In the genomic region with DNA sequence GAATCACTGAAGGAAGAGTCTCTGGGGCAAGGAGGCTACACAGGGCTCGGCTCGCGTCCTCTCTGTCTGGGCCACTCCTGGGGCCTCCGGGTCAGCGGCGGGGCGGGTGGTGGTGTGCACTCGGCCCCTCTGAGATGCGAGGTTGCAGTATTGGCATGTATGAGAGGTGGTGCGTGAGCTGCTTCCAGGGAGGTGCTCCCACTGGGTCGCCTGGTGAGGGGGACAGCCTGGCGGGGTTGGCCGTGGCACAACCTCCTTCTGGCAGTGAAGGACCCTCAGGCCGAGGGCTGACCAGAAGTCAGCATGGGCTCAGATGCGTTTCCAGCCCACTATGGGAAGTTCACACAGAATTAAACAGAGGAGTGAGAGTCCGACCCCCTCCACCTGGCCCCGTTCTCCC, we compare ENCODE assay signal across 1 cellular context.
TF ChIP-seq lines count a peak whose summit lies in the region.

No MANE protein-coding gene starts in this region.

TF ChIP-seq in K562, 482 proteins besides CTCF, POLR2A, EP300 and RAD21:
- TF ChIP-seq, protein P1, sequence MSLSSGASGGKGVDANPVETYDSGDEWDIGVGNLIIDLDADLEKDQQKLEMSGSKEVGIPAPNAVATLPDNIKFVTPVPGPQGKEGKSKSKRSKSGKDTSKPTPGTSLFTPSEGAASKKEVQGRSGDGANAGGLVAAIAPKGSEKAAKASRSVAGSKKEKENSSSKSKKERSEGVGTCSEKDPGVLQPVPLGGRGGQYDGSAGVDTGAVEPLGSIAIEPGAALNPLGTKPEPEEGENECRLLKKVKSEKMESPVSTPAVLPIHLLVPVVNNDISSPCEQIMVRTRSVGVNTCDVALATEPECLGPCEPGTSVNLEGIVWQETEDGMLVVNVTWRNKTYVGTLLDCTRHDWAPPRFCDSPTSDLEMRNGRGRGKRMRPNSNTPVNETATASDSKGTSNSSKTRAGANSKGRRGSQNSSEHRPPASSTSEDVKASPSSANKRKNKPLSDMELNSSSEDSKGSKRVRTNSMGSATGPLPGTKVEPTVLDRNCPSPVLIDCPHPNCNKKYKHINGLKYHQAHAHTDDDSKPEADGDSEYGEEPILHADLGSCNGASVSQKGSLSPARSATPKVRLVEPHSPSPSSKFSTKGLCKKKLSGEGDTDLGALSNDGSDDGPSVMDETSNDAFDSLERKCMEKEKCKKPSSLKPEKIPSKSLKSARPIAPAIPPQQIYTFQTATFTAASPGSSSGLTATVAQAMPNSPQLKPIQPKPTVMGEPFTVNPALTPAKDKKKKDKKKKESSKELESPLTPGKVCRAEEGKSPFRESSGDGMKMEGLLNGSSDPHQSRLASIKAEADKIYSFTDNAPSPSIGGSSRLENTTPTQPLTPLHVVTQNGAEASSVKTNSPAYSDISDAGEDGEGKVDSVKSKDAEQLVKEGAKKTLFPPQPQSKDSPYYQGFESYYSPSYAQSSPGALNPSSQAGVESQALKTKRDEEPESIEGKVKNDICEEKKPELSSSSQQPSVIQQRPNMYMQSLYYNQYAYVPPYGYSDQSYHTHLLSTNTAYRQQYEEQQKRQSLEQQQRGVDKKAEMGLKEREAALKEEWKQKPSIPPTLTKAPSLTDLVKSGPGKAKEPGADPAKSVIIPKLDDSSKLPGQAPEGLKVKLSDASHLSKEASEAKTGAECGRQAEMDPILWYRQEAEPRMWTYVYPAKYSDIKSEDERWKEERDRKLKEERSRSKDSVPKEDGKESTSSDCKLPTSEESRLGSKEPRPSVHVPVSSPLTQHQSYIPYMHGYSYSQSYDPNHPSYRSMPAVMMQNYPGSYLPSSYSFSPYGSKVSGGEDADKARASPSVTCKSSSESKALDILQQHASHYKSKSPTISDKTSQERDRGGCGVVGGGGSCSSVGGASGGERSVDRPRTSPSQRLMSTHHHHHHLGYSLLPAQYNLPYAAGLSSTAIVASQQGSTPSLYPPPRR (CRISPR knock-in tag; IDR thresholded peaks at IDR 0.05; ENCODE audit: borderline replicate concordance): 0 out of 2 replicates have a peak, but pooled peaks have one; percentile 49
- TF ChIP-seq ZC3H4 (CRISPR knock-in tag; IDR thresholded peaks at IDR 0.05; ENCODE audit: borderline replicate concordance): no peak
TF ChIP-seq in K562: peak in this region for 1.
